Comparison of ENCODE assay signal across 1 cellular context in the genomic region with DNA sequence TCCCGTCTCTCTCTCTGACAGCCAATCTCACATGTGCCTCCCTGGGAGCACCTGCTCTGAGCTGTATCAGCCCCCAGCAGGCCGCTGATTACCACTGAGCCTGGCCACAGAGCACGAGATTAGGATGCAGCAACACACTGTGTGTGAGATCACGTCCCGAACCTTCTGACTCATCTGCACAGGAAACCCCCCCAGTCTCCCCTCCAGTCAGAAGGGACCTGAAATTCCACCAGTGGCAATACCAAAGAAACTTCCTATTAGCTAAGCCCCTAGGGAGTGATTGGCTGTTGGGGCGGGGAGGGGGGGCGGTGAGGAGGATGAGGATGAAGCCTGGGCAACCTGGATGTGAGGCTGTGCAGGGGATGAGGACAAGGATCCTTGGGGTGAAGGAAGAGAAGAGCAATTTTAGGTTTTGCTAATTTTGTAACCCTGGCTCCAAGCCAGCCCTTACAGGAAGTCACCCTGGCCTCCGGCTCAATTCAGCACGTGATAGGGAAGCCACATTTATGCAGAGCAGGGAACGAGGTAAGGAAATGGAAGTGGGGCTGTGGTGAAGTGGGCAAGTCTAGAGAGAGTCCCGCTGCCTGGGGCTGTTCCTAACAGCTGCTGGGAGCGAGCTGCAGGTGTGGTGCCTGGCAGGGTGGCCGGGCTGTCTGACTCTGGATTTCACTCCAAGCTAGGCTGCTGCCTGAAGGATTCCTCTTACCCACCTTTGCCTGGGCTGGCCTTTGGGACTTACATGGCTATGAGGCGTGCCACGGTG.
TF ChIP-seq lines count a peak whose summit lies in the region.

No MANE protein-coding gene starts in this region.

TF ChIP-seq in K562, 482 proteins besides CTCF, POLR2A, EP300 and RAD21 (continued from another document and continues in another):
- TF ChIP-seq, protein P1, sequence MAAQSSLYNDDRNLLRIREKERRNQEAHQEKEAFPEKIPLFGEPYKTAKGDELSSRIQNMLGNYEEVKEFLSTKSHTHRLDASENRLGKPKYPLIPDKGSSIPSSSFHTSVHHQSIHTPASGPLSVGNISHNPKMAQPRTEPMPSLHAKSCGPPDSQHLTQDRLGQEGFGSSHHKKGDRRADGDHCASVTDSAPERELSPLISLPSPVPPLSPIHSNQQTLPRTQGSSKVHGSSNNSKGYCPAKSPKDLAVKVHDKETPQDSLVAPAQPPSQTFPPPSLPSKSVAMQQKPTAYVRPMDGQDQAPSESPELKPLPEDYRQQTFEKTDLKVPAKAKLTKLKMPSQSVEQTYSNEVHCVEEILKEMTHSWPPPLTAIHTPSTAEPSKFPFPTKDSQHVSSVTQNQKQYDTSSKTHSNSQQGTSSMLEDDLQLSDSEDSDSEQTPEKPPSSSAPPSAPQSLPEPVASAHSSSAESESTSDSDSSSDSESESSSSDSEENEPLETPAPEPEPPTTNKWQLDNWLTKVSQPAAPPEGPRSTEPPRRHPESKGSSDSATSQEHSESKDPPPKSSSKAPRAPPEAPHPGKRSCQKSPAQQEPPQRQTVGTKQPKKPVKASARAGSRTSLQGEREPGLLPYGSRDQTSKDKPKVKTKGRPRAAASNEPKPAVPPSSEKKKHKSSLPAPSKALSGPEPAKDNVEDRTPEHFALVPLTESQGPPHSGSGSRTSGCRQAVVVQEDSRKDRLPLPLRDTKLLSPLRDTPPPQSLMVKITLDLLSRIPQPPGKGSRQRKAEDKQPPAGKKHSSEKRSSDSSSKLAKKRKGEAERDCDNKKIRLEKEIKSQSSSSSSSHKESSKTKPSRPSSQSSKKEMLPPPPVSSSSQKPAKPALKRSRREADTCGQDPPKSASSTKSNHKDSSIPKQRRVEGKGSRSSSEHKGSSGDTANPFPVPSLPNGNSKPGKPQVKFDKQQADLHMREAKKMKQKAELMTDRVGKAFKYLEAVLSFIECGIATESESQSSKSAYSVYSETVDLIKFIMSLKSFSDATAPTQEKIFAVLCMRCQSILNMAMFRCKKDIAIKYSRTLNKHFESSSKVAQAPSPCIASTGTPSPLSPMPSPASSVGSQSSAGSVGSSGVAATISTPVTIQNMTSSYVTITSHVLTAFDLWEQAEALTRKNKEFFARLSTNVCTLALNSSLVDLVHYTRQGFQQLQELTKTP (IDR thresholded peaks at IDR 0.05; ENCODE audit: low read depth in 1 of 2, partially characterized antibody in 2 of 2): peak in 1 of 2 experiments; percentile 91
- no peak for TF ChIP-seq TSC22D4 (tag; IDR thresholded peaks at IDR 0.05)
- TF ChIP-seq KAT2B (IDR thresholded peaks at IDR 0.05; ENCODE audit: low read depth, low read length): no peak
- TF ChIP-seq WHSC1 (IDR thresholded peaks at IDR 0.05; ENCODE audit: low read length): no peak
- TF ChIP-seq TGIF2 (CRISPR knock-in tag; IDR thresholded peaks at IDR 0.05): no peak; the same call in 1 of the 2 replicates
- TF ChIP-seq HNRNPUL1 (IDR thresholded peaks at IDR 0.05; ENCODE audit: low read length): no peak
- TF ChIP-seq MBD2 (IDR thresholded peaks at IDR 0.05; ENCODE audit: borderline replicate concordance, low read depth): peak; percentile 86; the same call in 1 of the 2 replicates
- TF ChIP-seq GTF2E2 (tag; IDR thresholded peaks at IDR 0.05): no peak; the same call in 1 of the 2 replicates
- TF ChIP-seq SMAD4 (CRISPR knock-in tag; conservative IDR thresholded peaks at IDR 0.05): peak; percentile 98
- no peak for TF ChIP-seq ZNF785 (CRISPR knock-in tag; IDR thresholded peaks at IDR 0.05)
- TF ChIP-seq NCOA4 (IDR thresholded peaks at IDR 0.05; ENCODE audit: partially characterized antibody): no peak
- TF ChIP-seq, protein P2, sequence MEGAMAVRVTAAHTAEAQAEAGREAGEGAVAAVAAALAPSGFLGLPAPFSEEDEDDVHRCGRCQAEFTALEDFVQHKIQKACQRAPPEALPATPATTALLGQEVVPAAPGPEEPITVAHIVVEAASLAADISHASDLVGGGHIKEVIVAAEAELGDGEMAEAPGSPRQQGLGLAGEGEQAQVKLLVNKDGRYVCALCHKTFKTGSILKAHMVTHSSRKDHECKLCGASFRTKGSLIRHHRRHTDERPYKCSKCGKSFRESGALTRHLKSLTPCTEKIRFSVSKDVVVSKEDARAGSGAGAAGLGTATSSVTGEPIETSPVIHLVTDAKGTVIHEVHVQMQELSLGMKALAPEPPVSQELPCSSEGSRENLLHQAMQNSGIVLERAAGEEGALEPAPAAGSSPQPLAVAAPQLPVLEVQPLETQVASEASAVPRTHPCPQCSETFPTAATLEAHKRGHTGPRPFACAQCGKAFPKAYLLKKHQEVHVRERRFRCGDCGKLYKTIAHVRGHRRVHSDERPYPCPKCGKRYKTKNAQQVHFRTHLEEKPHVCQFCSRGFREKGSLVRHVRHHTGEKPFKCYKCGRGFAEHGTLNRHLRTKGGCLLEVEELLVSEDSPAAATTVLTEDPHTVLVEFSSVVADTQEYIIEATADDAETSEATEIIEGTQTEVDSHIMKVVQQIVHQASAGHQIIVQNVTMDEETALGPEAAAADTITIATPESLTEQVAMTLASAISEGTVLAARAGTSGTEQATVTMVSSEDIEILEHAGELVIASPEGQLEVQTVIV (CRISPR knock-in tag; IDR thresholded peaks at IDR 0.05; ENCODE audit: borderline replicate concordance): no peak
- TF ChIP-seq POU5F1 (IDR thresholded peaks at IDR 0.05; ENCODE audit: borderline replicate concordance, low read depth, low read length, partially characterized antibody): no peak
- TF ChIP-seq MED1 (CRISPR knock-in tag; IDR thresholded peaks at IDR 0.05; ENCODE audit: borderline replicate concordance): no peak
- TF ChIP-seq ZNF175 (CRISPR knock-in tag; IDR thresholded peaks at IDR 0.05; ENCODE audit: low read depth): no peak; the same call in none of the 2 replicates
- peak; percentile 96 for TF ChIP-seq HDAC2 (IDR thresholded peaks at IDR 0.05)
- TF ChIP-seq SRSF1 (IDR thresholded peaks at IDR 0.05; ENCODE audit: low read depth, low read length): no peak
- TF ChIP-seq POLR2G (IDR thresholded peaks at IDR 0.05; ENCODE audit: low read depth, low read length): peak; percentile 70
- TF ChIP-seq DMBX1 (CRISPR knock-in tag; IDR thresholded peaks at IDR 0.05; ENCODE audit: borderline replicate concordance): peak; percentile 86
- TF ChIP-seq HDAC1 (IDR thresholded peaks at IDR 0.05): peak; percentile 75 to 98; a peak in 3 of 4 replicates
- TF ChIP-seq DPF2 (IDR thresholded peaks at IDR 0.05): peak; percentile 98
- TF ChIP-seq, protein P3, sequence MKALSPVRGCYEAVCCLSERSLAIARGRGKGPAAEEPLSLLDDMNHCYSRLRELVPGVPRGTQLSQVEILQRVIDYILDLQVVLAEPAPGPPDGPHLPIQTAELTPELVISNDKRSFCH (CRISPR knock-in tag; IDR thresholded peaks at IDR 0.05): no peak
- TF ChIP-seq, protein P3 (tag; IDR thresholded peaks at IDR 0.05): peak; percentile 77
- TF ChIP-seq GABPB2 (CRISPR knock-in tag; conservative IDR thresholded peaks at IDR 0.05): 0 out of 2 replicates have a peak, but pooled peaks have one; percentile 36
- no peak for TF ChIP-seq ZNF217 (CRISPR knock-in tag; IDR thresholded peaks at IDR 0.05)
- TF ChIP-seq RBBP5 (IDR thresholded peaks at IDR 0.05; ENCODE audit: borderline replicate concordance, insufficient read depth, low read length, poor library complexity, severe bottlenecking): peak; percentile 41
- TF ChIP-seq, protein P4, sequence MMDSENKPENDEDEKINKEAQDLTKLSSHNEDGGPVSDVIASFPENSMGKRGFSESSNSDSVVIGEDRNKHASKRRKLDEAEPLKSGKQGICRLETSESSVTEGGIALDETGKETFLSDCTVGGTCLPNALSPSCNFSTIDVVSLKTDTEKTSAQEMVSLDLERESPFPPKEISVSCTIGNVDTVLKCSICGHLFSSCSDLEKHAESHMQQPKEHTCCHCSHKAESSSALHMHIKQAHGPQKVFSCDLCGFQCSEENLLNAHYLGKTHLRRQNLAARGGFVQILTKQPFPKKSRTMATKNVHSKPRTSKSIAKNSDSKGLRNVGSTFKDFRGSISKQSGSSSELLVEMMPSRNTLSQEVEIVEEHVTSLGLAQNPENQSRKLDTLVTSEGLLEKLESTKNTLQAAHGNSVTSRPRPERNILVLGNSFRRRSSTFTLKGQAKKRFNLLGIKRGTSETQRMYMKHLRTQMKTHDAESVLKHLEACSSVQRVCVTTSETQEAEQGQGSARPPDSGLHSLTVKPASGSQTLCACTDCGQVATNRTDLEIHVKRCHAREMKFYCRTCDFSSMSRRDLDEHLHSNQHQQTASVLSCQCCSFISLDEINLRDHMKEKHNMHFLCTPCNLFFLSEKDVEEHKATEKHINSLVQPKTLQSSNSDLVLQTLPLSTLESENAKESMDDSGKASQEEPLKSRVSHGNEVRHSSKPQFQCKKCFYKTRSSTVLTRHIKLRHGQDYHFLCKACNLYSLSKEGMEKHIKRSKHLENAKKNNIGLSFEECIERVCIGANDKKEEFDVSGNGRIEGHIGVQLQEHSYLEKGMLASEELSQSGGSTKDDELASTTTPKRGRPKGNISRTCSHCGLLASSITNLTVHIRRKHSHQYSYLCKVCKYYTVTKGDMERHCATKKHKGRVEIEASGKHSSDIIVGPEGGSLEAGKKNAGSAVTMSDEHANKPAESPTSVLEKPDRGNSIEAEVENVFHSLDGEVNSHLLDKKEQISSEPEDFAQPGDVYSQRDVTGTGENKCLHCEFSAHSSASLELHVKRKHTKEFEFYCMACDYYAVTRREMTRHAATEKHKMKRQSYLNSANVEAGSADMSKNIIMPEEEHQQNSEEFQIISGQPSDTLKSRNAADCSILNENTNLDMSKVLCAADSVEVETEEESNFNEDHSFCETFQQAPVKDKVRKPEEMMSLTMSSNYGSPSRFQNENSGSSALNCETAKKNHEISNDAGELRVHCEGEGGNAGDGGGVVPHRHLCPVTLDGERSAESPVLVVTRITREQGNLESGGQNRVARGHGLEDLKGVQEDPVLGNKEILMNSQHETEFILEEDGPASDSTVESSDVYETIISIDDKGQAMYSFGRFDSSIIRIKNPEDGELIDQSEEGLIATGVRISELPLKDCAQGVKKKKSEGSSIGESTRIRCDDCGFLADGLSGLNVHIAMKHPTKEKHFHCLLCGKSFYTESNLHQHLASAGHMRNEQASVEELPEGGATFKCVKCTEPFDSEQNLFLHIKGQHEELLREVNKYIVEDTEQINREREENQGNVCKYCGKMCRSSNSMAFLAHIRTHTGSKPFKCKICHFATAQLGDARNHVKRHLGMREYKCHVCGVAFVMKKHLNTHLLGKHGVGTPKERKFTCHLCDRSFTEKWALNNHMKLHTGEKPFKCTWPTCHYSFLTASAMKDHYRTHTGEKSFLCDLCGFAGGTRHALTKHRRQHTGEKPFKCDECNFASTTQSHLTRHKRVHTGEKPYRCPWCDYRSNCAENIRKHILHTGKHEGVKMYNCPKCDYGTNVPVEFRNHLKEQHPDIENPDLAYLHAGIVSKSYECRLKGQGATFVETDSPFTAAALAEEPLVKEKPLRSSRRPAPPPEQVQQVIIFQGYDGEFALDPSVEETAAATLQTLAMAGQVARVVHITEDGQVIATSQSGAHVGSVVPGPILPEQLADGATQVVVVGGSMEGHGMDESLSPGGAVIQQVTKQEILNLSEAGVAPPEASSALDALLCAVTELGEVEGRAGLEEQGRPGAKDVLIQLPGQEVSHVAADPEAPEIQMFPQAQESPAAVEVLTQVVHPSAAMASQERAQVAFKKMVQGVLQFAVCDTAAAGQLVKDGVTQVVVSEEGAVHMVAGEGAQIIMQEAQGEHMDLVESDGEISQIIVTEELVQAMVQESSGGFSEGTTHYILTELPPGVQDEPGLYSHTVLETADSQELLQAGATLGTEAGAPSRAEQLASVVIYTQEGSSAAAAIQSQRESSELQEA (IDR thresholded peaks at IDR 0.05; ENCODE audit: low read depth): no peak
- TF ChIP-seq, protein P5, sequence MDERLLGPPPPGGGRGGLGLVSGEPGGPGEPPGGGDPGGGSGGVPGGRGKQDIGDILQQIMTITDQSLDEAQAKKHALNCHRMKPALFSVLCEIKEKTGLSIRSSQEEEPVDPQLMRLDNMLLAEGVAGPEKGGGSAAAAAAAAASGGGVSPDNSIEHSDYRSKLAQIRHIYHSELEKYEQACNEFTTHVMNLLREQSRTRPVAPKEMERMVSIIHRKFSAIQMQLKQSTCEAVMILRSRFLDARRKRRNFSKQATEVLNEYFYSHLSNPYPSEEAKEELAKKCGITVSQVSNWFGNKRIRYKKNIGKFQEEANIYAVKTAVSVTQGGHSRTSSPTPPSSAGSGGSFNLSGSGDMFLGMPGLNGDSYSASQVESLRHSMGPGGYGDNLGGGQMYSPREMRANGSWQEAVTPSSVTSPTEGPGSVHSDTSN (CRISPR knock-in tag; IDR thresholded peaks at IDR 0.05; ENCODE audit: low read depth): no peak
- TF ChIP-seq, protein P5 (tag; conservative IDR thresholded peaks at IDR 0.05; ENCODE audit: low read depth): 0 out of 2 replicates have a peak, but pooled peaks have one; percentile 20
- TF ChIP-seq HOXB6 (CRISPR knock-in tag; IDR thresholded peaks at IDR 0.05; ENCODE audit: borderline replicate concordance): no peak
- TF ChIP-seq KLF10 (CRISPR knock-in tag; IDR thresholded peaks at IDR 0.05): no peak
- no peak for TF ChIP-seq HNRNPL (IDR thresholded peaks at IDR 0.05; ENCODE audit: low read depth, low read length)
- TF ChIP-seq, protein P6, sequence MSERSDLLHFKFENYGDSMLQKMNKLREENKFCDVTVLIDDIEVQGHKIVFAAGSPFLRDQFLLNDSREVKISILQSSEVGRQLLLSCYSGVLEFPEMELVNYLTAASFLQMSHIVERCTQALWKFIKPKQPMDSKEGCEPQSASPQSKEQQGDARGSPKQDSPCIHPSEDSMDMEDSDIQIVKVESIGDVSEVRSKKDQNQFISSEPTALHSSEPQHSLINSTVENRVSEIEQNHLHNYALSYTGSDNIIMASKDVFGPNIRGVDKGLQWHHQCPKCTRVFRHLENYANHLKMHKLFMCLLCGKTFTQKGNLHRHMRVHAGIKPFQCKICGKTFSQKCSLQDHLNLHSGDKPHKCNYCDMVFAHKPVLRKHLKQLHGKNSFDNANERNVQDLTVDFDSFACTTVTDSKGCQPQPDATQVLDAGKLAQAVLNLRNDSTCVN (CRISPR knock-in tag; IDR thresholded peaks at IDR 0.05): no peak
- no peak for TF ChIP-seq ZNF445 (CRISPR knock-in tag; IDR thresholded peaks at IDR 0.05; ENCODE audit: low read depth)
- no peak for TF ChIP-seq GTF2F1 (IDR thresholded peaks at IDR 0.05; ENCODE audit: low read depth, low read length)
- TF ChIP-seq SLC30A9 (CRISPR knock-in tag; IDR thresholded peaks at IDR 0.05): no peak
- TF ChIP-seq EWSR1 (IDR thresholded peaks at IDR 0.05; ENCODE audit: borderline replicate concordance, low read depth, partially characterized antibody): no peak
- TF ChIP-seq, protein P7, sequence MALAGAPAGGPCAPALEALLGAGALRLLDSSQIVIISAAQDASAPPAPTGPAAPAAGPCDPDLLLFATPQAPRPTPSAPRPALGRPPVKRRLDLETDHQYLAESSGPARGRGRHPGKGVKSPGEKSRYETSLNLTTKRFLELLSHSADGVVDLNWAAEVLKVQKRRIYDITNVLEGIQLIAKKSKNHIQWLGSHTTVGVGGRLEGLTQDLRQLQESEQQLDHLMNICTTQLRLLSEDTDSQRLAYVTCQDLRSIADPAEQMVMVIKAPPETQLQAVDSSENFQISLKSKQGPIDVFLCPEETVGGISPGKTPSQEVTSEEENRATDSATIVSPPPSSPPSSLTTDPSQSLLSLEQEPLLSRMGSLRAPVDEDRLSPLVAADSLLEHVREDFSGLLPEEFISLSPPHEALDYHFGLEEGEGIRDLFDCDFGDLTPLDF (CRISPR knock-in tag; IDR thresholded peaks at IDR 0.05): peak; percentile 52; the same call in 1 of the 2 replicates
